In the genomic region with DNA sequence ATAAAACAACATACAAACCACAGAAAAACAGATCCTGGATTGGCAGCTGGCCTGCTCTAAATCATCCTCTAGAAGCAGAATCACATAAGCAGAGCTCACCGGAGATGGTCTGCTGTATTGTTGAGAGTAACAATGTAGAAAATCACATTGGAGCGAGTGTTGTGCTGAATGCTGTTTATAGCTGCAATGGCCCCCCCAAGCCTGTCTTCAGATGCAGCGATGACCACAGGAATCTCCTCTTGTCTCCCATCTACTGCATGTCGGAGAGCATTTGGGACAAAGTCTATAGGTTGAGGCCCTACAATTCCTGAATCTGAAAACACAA, we compare ENCODE assay signal across 15 cellular contexts. TPM values are rescaled to one million over a fixed set of nuclear protein-coding genes. Genes with fewer than 3 reads are reported as not detected.
A peak's percentile ranks its signal among the peaks of the same experiment; 100 is the strongest.
DNase-seq lines count a peak whose midpoint lies in the region; ATAC-seq and TF ChIP-seq lines count a peak whose summit lies in the region.
"Had no signal": no experiment of that assay in that cellular context is flagged by ENCODE, and none has a peak within 500 bp of the region (broad histone marks: within the 10 kb centered on the region; RNA-seq: fewer than 3 reads in every experiment).

No MANE protein-coding gene starts in this region.

- no TSS peak for BruUV-seq in Panc1 (replicated peaks; lab: Mats Ljungman, UMichigan)

- no peak overlapping the region for H3K27ac ChIP-seq in Panc1 (ENCODE audit: low read length)
- H3K27ac ChIP-seq: left lung had no signal

- H3K9me3 ChIP-seq in Panc1 (ENCODE audit: control insufficient read depth, insufficient read depth, low read depth, low read length), result no peaks in the 10 kb centered on the region
- H3K9me3 ChIP-seq: left lung had no signal

- H3K27me3 ChIP-seq in Panc1 (ENCODE audit: control insufficient read depth, insufficient read depth, low read length), result no peaks in the 10 kb centered on the region
- H3K27me3 ChIP-seq: left lung had no signal

- H3K27me3 Mint-ChIP-seq in activated naive CD4-positive, alpha-beta T cell treated with anti-CD3 and anti-CD28 coated beads for 36 hours (ENCODE audit: low read depth), result no peaks in the 10 kb centered on the region
- H3K27me3 Mint-ChIP-seq in chondrocyte (ENCODE audit: low read depth), result no peaks in the 10 kb centered on the region
- no peaks in the 10 kb centered on the region for H3K27me3 Mint-ChIP-seq in stimulated activated memory B cell treated with anti-CD40 and anti-IgM and Interleukin-4, amounts not matched to agents 10 μg/mL and 1 μg/mL and 100 μg/mL, for 72 hours
- H3K27me3 Mint-ChIP-seq: central memory CD8-positive, alpha-beta T cell had no signal

- no peak overlapping the region for H3K4me3 Mint-ChIP-seq in activated naive CD4-positive, alpha-beta T cell treated with anti-CD3 and anti-CD28 coated beads for 36 hours
- H3K4me3 Mint-ChIP-seq in chondrocyte (ENCODE audit: unreplicated experiment), result no peak overlapping the region
- no peak overlapping the region for H3K4me3 Mint-ChIP-seq in stimulated activated memory B cell treated with anti-CD40 and anti-IgM and Interleukin-4, amounts not matched to agents 10 μg/mL and 1 μg/mL and 100 μg/mL, for 72 hours
- H3K4me3 Mint-ChIP-seq: central memory CD8-positive, alpha-beta T cell; nephron had no signal

- no peak overlapping the region for H3K4me3 ChIP-seq in Panc1 (ENCODE audit: low read depth in 2 of 2, low read length in 2 of 2)
- H3K4me3 ChIP-seq: left lung had no signal

- intact Hi-C loops in activated naive CD4-positive, alpha-beta T cell treated with anti-CD3 and anti-CD28 coated beads for 36 hours (cut with micrococcal nuclease), result no loop called here
- intact Hi-C loops in Panc1 (cut with micrococcal nuclease; ENCODE audit: unreplicated experiment), result no loop called here

- no peaks in the 10 kb centered on the region for H3K4me1 ChIP-seq in Panc1 (ENCODE audit: control insufficient read depth, insufficient read depth, low read length)
- H3K4me1 ChIP-seq: left lung had no signal

- H3K36me3 Mint-ChIP-seq in activated naive CD4-positive, alpha-beta T cell treated with anti-CD3 and anti-CD28 coated beads for 36 hours (ENCODE audit: low read depth), result peaks cover 37% of the 10 kb centered on the region
- H3K36me3 Mint-ChIP-seq in chondrocyte (ENCODE audit: low read depth), result peaks cover 35% of the 10 kb centered on the region
- peaks cover 31% of the 10 kb centered on the region for H3K36me3 Mint-ChIP-seq in stimulated activated memory B cell treated with anti-CD40 and anti-IgM and Interleukin-4, amounts not matched to agents 10 μg/mL and 1 μg/mL and 100 μg/mL, for 72 hours

- no peak for DNase-seq in activated naive CD4-positive, alpha-beta T cell treated with anti-CD3 and anti-CD28 coated beads for 36 hours
- DNase-seq in activated naive CD4-positive, alpha-beta T cell treated with anti-CD3 and anti-CD28 coated beads, Interleukin-2, amount 50 U/mL, for 16 hours, result no peak
- no peak for DNase-seq in Panc1 (ENCODE audit: low read depth, low spot score)
- no peak for DNase-seq in chondrocyte (ENCODE audit: low spot score)
- DNase-seq in ureter (ENCODE audit: low spot score), result no peak
- DNase-seq in superior temporal gyrus (ENCODE audit: extremely low spot score), result no peak
- DNase-seq in DMS 273 (lab: John Stamatoyannopoulos, UW; ENCODE audit: unreplicated experiment), result no peak
- DNase-seq: left lung; right cardiac atrium; SHP77 treated with DMSO at 0.1 percent for 48 hours; stimulated activated CD4-positive, alpha-beta T cell treated with anti-CD3 and anti-CD28 coated beads, Interleukin-2, amount 100 ng/mL, for 24 hours; trophoblast cell had no signal

- peaks cover 23% of the 10 kb centered on the region for H3K36me3 ChIP-seq in Panc1 (ENCODE audit: control insufficient read depth, insufficient read depth, low read length)

- in situ Hi-C loops in Panc1 (cut with HindIII; ENCODE audit: low pct_unique_long_range_greater_than_20kb, low sequenced_read_pairs), result no loop called here

- CTCF ChIA-PET in activated naive CD4-positive, alpha-beta T cell treated with anti-CD3 and anti-CD28 coated beads for 36 hours (lab: Charles Lee), result no interaction called here
- CTCF ChIA-PET in Panc1 (lab: Charles Lee), result no interaction called here

- ATAC-seq in Panc1, result peak; percentile 41; the same call in 1 of the 2 replicates
- ATAC-seq in stimulated activated memory B cell treated with anti-CD40 and anti-IgM and Interleukin-4, amounts not matched to agents 10 μg/mL and 1 μg/mL and 100 μg/mL, for 72 hours, result no peak
- ATAC-seq: left lung, right cardiac atrium had no signal

- POLR2A ChIA-PET in Panc1 (lab: Charles Lee), result no interaction called here

- no peak for TF ChIP-seq CTCF in Panc1 (IDR thresholded peaks at IDR 0.05)
- no peak for TF ChIP-seq CTCF in chondrocyte (IDR thresholded peaks at IDR 0.05)

- peaks cover 47% of the 10 kb centered on the region for H3K4me1 Mint-ChIP-seq in activated naive CD4-positive, alpha-beta T cell treated with anti-CD3 and anti-CD28 coated beads for 36 hours (ENCODE audit: low read depth)
- peaks cover 24% of the 10 kb centered on the region for H3K4me1 Mint-ChIP-seq in chondrocyte (ENCODE audit: low read depth)
- peaks cover 7% of the 10 kb centered on the region for H3K4me1 Mint-ChIP-seq in stimulated activated memory B cell treated with anti-CD40 and anti-IgM and Interleukin-4, amounts not matched to agents 10 μg/mL and 1 μg/mL and 100 μg/mL, for 72 hours

- peak overlapping the region; percentile 81 for H3K27ac Mint-ChIP-seq in activated naive CD4-positive, alpha-beta T cell treated with anti-CD3 and anti-CD28 coated beads for 36 hours
- H3K27ac Mint-ChIP-seq in chondrocyte (ENCODE audit: unreplicated experiment), result peak overlapping the region; percentile 36
- peak overlapping the region; percentile 55 for H3K27ac Mint-ChIP-seq in stimulated activated memory B cell treated with anti-CD40 and anti-IgM and Interleukin-4, amounts not matched to agents 10 μg/mL and 1 μg/mL and 100 μg/mL, for 72 hours
- H3K27ac Mint-ChIP-seq: nephron had no signal

- no peaks in the 10 kb centered on the region for H3K9me3 Mint-ChIP-seq in activated naive CD4-positive, alpha-beta T cell treated with anti-CD3 and anti-CD28 coated beads for 36 hours
- no peaks in the 10 kb centered on the region for H3K9me3 Mint-ChIP-seq in chondrocyte (ENCODE audit: low read depth)
- no peaks in the 10 kb centered on the region for H3K9me3 Mint-ChIP-seq in stimulated activated memory B cell treated with anti-CD40 and anti-IgM and Interleukin-4, amounts not matched to agents 10 μg/mL and 1 μg/mL and 100 μg/mL, for 72 hours
- H3K9me3 Mint-ChIP-seq: central memory CD8-positive, alpha-beta T cell; nephron had no signal

RNA-seq across cellular contexts. Expression of gene GLT8D1, which starts 8.0 kb away (rescaled TPM):
- total RNA-seq in activated naive CD4-positive, alpha-beta T cell treated with anti-CD3 and anti-CD28 coated beads for 36 hours, result 10 to 100 TPM; 24.5 to 25.4 TPM
- total RNA-seq in Panc1 (2021; ENCODE audit: unreplicated experiment), result 51.3 TPM
- 59.3 TPM for polyA plus RNA-seq in Panc1 (2012; ENCODE audit: insufficient read length)
- 90.7 to 124 TPM (median 91.2 TPM) in 3 replicates for total RNA-seq in chondrocyte
- total RNA-seq in ureter, result 52.3 TPM

RNA-seq across cellular contexts. Expression of gene SPCS1, which starts 8.3 kb away (rescaled TPM):
- total RNA-seq in activated naive CD4-positive, alpha-beta T cell treated with anti-CD3 and anti-CD28 coated beads for 36 hours, result 100 to 1,000 TPM; 118 to 123 TPM
- total RNA-seq in Panc1 (2021; ENCODE audit: unreplicated experiment) (93.2 TPM), chondrocyte (106 to 135 TPM (median 110 TPM) in 3 replicates), ureter (125 TPM)
- polyA plus RNA-seq in Panc1 (2012; ENCODE audit: insufficient read length), result 116 TPM

RNA-seq across cellular contexts. Expression of gene GNL3, which starts 11.8 kb away (rescaled TPM):
- 100 to 1,000 TPM; 195 to 197 TPM for total RNA-seq in activated naive CD4-positive, alpha-beta T cell treated with anti-CD3 and anti-CD28 coated beads for 36 hours
- total RNA-seq in Panc1 (2021; ENCODE audit: unreplicated experiment) (88.9 TPM), chondrocyte (61.5 to 91.9 TPM (median 66.4 TPM) in 3 replicates), ureter (174 TPM)
- polyA plus RNA-seq in Panc1 (2012; ENCODE audit: insufficient read length), result 35.0 TPM

RNA-seq across cellular contexts. Expression of gene PBRM1, which starts 11.9 kb away (rescaled TPM):
- 10 to 100 TPM; 49.9 to 57.7 TPM for total RNA-seq in activated naive CD4-positive, alpha-beta T cell treated with anti-CD3 and anti-CD28 coated beads for 36 hours
- 43.5 TPM for total RNA-seq in Panc1 (2021; ENCODE audit: unreplicated experiment)
- polyA plus RNA-seq in Panc1 (2012; ENCODE audit: insufficient read length), result 18.7 TPM
- total RNA-seq in chondrocyte, result 66.1 to 76.0 TPM (median 69.0 TPM) in 3 replicates
- total RNA-seq in ureter, result 82.3 TPM
